28 cellular contexts compared by ENCODE assay signal in the genomic region with DNA sequence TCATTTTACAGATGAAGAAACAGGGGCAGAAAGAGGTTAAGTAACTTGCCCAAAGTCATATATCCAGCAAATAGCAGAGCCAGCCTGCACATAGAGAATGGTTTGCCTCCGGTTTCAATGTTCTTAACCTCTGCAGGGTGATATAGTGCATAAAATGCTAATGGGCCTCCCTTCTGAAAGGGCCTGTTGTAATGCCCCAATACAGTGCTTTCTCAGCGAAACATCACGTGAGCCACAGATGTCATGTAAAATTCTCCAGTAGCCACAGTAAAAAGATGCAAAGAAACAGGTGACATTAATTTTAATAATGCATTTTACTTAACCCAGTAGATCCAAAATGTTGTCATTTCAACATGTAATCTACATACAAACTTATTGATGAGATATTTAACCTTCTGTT. TPM values are rescaled to one million over a fixed set of nuclear protein-coding genes. Genes with fewer than 3 reads are reported as not detected.
"Had no signal": no experiment of that assay in that cellular context is flagged by ENCODE, and none has a peak within 500 bp of the region (broad histone marks: within the 10 kb centered on the region; RNA-seq: fewer than 3 reads in every experiment).

No MANE protein-coding gene starts in this region.

- H3K9me3 ChIP-seq: esophagus squamous epithelium, heart left ventricle, left lung, ovary, right atrium auricular region, testis, tibial artery had no signal

- H3K4me1 ChIP-seq: esophagus squamous epithelium, heart left ventricle, left lung, right atrium auricular region, testis, tibial artery had no signal

- H3K27me3 ChIP-seq: esophagus squamous epithelium, heart left ventricle, hepatocyte, left lung, ovary, right atrium auricular region, testis, tibial artery had no signal

- H3K36me3 Mint-ChIP-seq: natural killer cell, type B pancreatic cell had no signal

- FAIRE-seq: endometrium, frontal cortex, islet of Langerhans had no signal

- H3K9me3 Mint-ChIP-seq: effector memory CD8-positive, alpha-beta T cell; natural killer cell; stimulated activated naive CD8-positive, alpha-beta T cell treated with anti-CD3 and anti-CD28 coated beads, Interleukin-15, amount 100 ng/mL, for 72 hours; type B pancreatic cell had no signal

- H3K36me3 ChIP-seq: esophagus squamous epithelium, heart left ventricle, left lung, ovary, right atrium auricular region, tibial artery had no signal

- ATAC-seq: effector memory CD8-positive, alpha-beta T cell; heart left ventricle; left cardiac atrium; left lung; natural killer cell; sciatic nerve; stimulated activated naive CD8-positive, alpha-beta T cell treated with anti-CD3 and anti-CD28 coated beads, Interleukin-15, amount 100 ng/mL, for 72 hours had no signal

- H3K27ac ChIP-seq: esophagus squamous epithelium, heart left ventricle, hepatocyte, left lung, ovary, right atrium auricular region, testis, tibial artery had no signal

- H3K27ac Mint-ChIP-seq: effector memory CD8-positive, alpha-beta T cell; natural killer cell; progenitor cell of endocrine pancreas; type B pancreatic cell had no signal

- H3K4me3 ChIP-seq: esophagus squamous epithelium, heart left ventricle, hepatocyte, left lung, ovary, right atrium auricular region, smooth muscle cell, testis, tibial artery had no signal

- H3K4me3 Mint-ChIP-seq: effector memory CD8-positive, alpha-beta T cell; natural killer cell; stimulated activated naive CD8-positive, alpha-beta T cell treated with anti-CD3 and anti-CD28 coated beads, Interleukin-15, amount 100 ng/mL, for 72 hours; type B pancreatic cell had no signal

- H3K27me3 Mint-ChIP-seq: progenitor cell of endocrine pancreas, type B pancreatic cell had no signal

- H3K4me1 Mint-ChIP-seq: natural killer cell; stimulated activated naive CD8-positive, alpha-beta T cell treated with anti-CD3 and anti-CD28 coated beads, Interleukin-15, amount 100 ng/mL, for 72 hours had no signal

- DNase-seq: cortex of kidney; effector memory CD8-positive, alpha-beta T cell; erythroblast; esophagus squamous epithelium; heart left ventricle; left cardiac atrium; left lung; mesendoderm; natural killer cell; occipital lobe; ovary; stimulated activated CD4-positive, alpha-beta T cell treated with anti-CD3 and anti-CD28 coated beads, Interleukin-12 subunit alpha, Interleukin-12 subunit beta, amount 100 ng/mL, for 4 hours; stimulated activated CD4-positive, alpha-beta T cell treated with anti-CD3 and anti-CD28 coated beads, Interleukin-1b, Interleukin-23, amount 100 ng/mL, for 48 hours; stimulated activated CD4-positive, alpha-beta T cell treated with anti-CD3 and anti-CD28 coated beads, Interleukin-4, amount 100 ng/mL, for 1 hour; stimulated activated CD8-positive, alpha-beta memory T cell treated with anti-CD3 and anti-CD28 coated beads, Interleukin-4, amount 100 ng/mL, for 48 hours; stimulated activated naive CD4-positive, alpha-beta T cell; stimulated activated naive CD8-positive, alpha-beta T cell treated with anti-CD3 and anti-CD28 coated beads, Interleukin-15, amount 100 ng/mL, for 72 hours; testis; tibial artery had no signal

RNA-seq across cellular contexts. Expression of a gene that starts 38.1 kb away (rescaled TPM):
- polyA plus RNA-seq: hepatocyte, smooth muscle cell had no signal
